In the genomic region with DNA sequence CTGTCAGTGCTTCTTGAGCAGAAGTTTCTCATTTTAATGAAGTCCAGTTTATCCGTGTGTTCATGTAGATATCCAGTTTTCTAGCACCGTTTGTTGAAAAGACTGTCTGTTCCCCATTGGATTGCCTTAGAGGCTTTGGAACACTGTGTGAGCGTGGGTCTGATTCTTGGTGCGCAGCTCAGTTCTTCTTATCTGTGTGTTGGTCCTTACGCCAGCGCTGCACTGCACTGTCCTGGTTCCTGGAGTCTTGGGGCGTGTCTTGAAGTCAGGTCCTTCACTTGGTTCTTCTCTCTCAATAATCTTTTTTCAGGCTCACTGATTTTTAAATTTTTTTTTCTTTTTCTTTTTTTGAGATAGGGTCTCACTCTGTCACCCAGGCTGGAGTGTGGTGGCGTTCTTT, we compare ENCODE assay signal across 16 cellular contexts. TPM values are rescaled to one million over a fixed set of nuclear protein-coding genes. Genes with fewer than 3 reads are reported as not detected.
A peak's percentile ranks its signal among the peaks of the same experiment; 100 is the strongest.
DNase-seq lines count a peak whose midpoint lies in the region; ATAC-seq, FAIRE-seq and TF ChIP-seq lines count a peak whose summit lies in the region.
"Had no signal": no experiment of that assay in that cellular context is flagged by ENCODE, and none has a peak within 500 bp of the region (broad histone marks: within the 10 kb centered on the region; RNA-seq: fewer than 3 reads in every experiment).

No MANE protein-coding gene starts in this region.

- H3K27ac ChIP-seq in astrocyte (ENCODE audit: low read depth, low read length) = no peak overlapping the region
- H3K27ac ChIP-seq in endodermal cell (ENCODE audit: low read depth, low read length) = no peak overlapping the region
- no peak overlapping the region for H3K27ac ChIP-seq in testis
- H3K27ac ChIP-seq in smooth muscle cell (ENCODE audit: low read depth) = no peak overlapping the region
- H3K27ac ChIP-seq: BLaER1 treated with 17β-estradiol and CSF1 and Interleukin-3, amounts not matched to agents 10 nM and 100 nM had no signal

- intact Hi-C loops in testis (cut with DNase I; ENCODE audit: low total_unique reads) = no loop called here

- H3K9ac ChIP-seq in astrocyte (ENCODE audit: low read length) = no peak overlapping the region
- H3K9ac ChIP-seq in endodermal cell (ENCODE audit: extremely low read depth, low read length, poor library complexity, severe bottlenecking) = no peak overlapping the region
- H3K9ac ChIP-seq in smooth muscle cell (ENCODE audit: low read depth) = no peak overlapping the region
- H3K9ac ChIP-seq: BLaER1 treated with 17β-estradiol and CSF1 and Interleukin-3, amounts not matched to agents 10 nM and 100 nM had no signal

- H3F3A ChIP-seq in smooth muscle cell (ENCODE audit: low read depth) = no peaks in the 10 kb centered on the region

- H3K36me3 Mint-ChIP-seq in activated T-cell treated with anti-CD3 and anti-CD28 coated beads, Interleukin-2, amount 50 U/mL, for 24 hours (ENCODE audit: low read depth) = peaks cover 63% of the 10 kb centered on the region
- peaks cover 3% of the 10 kb centered on the region for H3K36me3 Mint-ChIP-seq in activated T-cell treated with anti-CD3 and anti-CD28 coated beads, Interleukin-2, amount 50 U/mL, for 4 hours (ENCODE audit: insufficient read depth)
- H3K36me3 Mint-ChIP-seq in astrocyte (ENCODE audit: low read depth, unreplicated experiment) (peaks cover 4% of the 10 kb centered on the region), endodermal cell (ENCODE audit: low read depth) (peaks cover 30% of the 10 kb centered on the region)

- no peak for DNase-seq in activated T-cell treated with anti-CD3 and anti-CD28 coated beads, Interleukin-2, amount 50 U/mL, for 24 hours
- no peak for DNase-seq in activated T-cell treated with anti-CD3 and anti-CD28 coated beads, Interleukin-2, amount 50 U/mL, for 4 hours
- no peak for DNase-seq in astrocyte (ENCODE audit: low read depth)
- DNase-seq in endodermal cell = peak; percentile 35
- peak; percentile 72 for DNase-seq in testis
- no peak for DNase-seq in kidney tubule cell (ENCODE audit: low spot score)
- DNase-seq in T-helper 2 cell = no peak
- DNase-seq in smooth muscle cell (lab: John Stamatoyannopoulos, UW; ENCODE audit: unreplicated experiment) = no peak
- DNase-seq: Calu3; CD8-positive, alpha-beta T cell; DMS79 treated with DMSO at 0.1 percent for 48 hours; GF-D8; GOT3 had no signal

- H3K9me3 ChIP-seq in astrocyte (ENCODE audit: insufficient read depth, low read depth, low read length) = no peaks in the 10 kb centered on the region
- H3K9me3 ChIP-seq in endodermal cell (ENCODE audit: control insufficient read depth, low read length) = no peaks in the 10 kb centered on the region
- no peaks in the 10 kb centered on the region for H3K9me3 ChIP-seq in testis
- H3K9me3 ChIP-seq in smooth muscle cell (replicated peaks; ENCODE audit: low read depth) = no peaks in the 10 kb centered on the region
- H3K9me3 ChIP-seq: BLaER1 treated with 17β-estradiol and CSF1 and Interleukin-3, amounts not matched to agents 10 nM and 100 nM; HAP-1 had no signal

- H3K27ac Mint-ChIP-seq in activated T-cell treated with anti-CD3 and anti-CD28 coated beads, Interleukin-2, amount 50 U/mL, for 24 hours = peak overlapping the region; percentile 14
- H3K27ac Mint-ChIP-seq in astrocyte (ENCODE audit: unreplicated experiment) (no peak overlapping the region), endodermal cell (peak overlapping the region; percentile 21)
- H3K27ac Mint-ChIP-seq: B cell; CD8-positive, alpha-beta T cell had no signal

- peaks cover 36% of the 10 kb centered on the region for H3K4me1 Mint-ChIP-seq in activated T-cell treated with anti-CD3 and anti-CD28 coated beads, Interleukin-2, amount 50 U/mL, for 24 hours (ENCODE audit: low read depth)
- peaks cover 27% of the 10 kb centered on the region for H3K4me1 Mint-ChIP-seq in activated T-cell treated with anti-CD3 and anti-CD28 coated beads, Interleukin-2, amount 50 U/mL, for 4 hours (ENCODE audit: low read depth)
- H3K4me1 Mint-ChIP-seq in astrocyte (ENCODE audit: low read depth, unreplicated experiment) (peaks cover 7% of the 10 kb centered on the region), endodermal cell (no peaks in the 10 kb centered on the region)

- no peak for FAIRE-seq in astrocyte (lab: Jason Lieb, UNC)

- H3K4me3 ChIP-seq in astrocyte (ENCODE audit: insufficient read depth, low read depth, low read length) = no peak overlapping the region
- no peak overlapping the region for H3K4me3 ChIP-seq in endodermal cell (ENCODE audit: low read length)
- no peak overlapping the region for H3K4me3 ChIP-seq in testis
- H3K4me3 ChIP-seq in smooth muscle cell = no peak overlapping the region
- H3K4me3 ChIP-seq: BLaER1 treated with 17β-estradiol and CSF1 and Interleukin-3, amounts not matched to agents 10 nM and 100 nM; HAP-1 had no signal

- no peak for TF ChIP-seq POLR2A in testis (IDR thresholded peaks at IDR 0.05)

- no peaks in the 10 kb centered on the region for H3K4me1 ChIP-seq in astrocyte (ENCODE audit: insufficient read depth, low read length)
- no peaks in the 10 kb centered on the region for H3K4me1 ChIP-seq in endodermal cell (ENCODE audit: control insufficient read depth, insufficient read depth, low read length)
- H3K4me1 ChIP-seq in testis = no peaks in the 10 kb centered on the region
- H3K4me1 ChIP-seq in smooth muscle cell (ENCODE audit: low read depth) = no peaks in the 10 kb centered on the region
- H3K4me1 ChIP-seq: HAP-1 had no signal

- H4K20me1 ChIP-seq in astrocyte (ENCODE audit: insufficient read depth, low read length) (peaks cover 61% of the 10 kb centered on the region), smooth muscle cell (ENCODE audit: low read depth) (peaks cover 99% of the 10 kb centered on the region)

- 96 to 98% methylated on average over 7 to 8 of the region's 8 CpGs for WGBS in endodermal cell (ENCODE audit: insufficient coverage in 1 of 2, insufficient read length in 1 of 2), 2 experiments
- WGBS in testis, 2 donors = 59 to 86% methylated on average over 8 of the region's 8 CpGs
- WGBS in smooth muscle cell (ENCODE audit: low lambda C conversion rate) = 94% methylated on average over 8 of the region's 8 CpGs

- no peak for TF ChIP-seq CTCF in astrocyte (IDR thresholded peaks at IDR 0.05; ENCODE audit: insufficient read depth, low read depth, low read length)
- no peak for TF ChIP-seq CTCF in endodermal cell (conservative IDR thresholded peaks at IDR 0.05)
- TF ChIP-seq CTCF in testis (IDR thresholded peaks at IDR 0.05) = no peak
- no peak for TF ChIP-seq CTCF in smooth muscle cell (IDR thresholded peaks at IDR 0.05; ENCODE audit: borderline replicate concordance, insufficient read depth, poor library complexity, severe bottlenecking)

- no peak for ATAC-seq in activated T-cell treated with anti-CD3 and anti-CD28 coated beads, Interleukin-2, amount 50 U/mL, for 4 hours
- ATAC-seq: CD8-positive, alpha-beta T cell had no signal

- H3K9me3 Mint-ChIP-seq in activated T-cell treated with anti-CD3 and anti-CD28 coated beads, Interleukin-2, amount 50 U/mL, for 24 hours = no peaks in the 10 kb centered on the region
- H3K9me3 Mint-ChIP-seq in activated T-cell treated with anti-CD3 and anti-CD28 coated beads, Interleukin-2, amount 50 U/mL, for 4 hours = no peaks in the 10 kb centered on the region
- H3K9me3 Mint-ChIP-seq in astrocyte (ENCODE audit: unreplicated experiment) (no peaks in the 10 kb centered on the region), endodermal cell (no peaks in the 10 kb centered on the region)
- H3K9me3 Mint-ChIP-seq: CD8-positive, alpha-beta T cell had no signal

- H3K79me2 ChIP-seq in astrocyte (ENCODE audit: insufficient read depth, low read length) (peaks cover 89% of the 10 kb centered on the region), smooth muscle cell (ENCODE audit: low read depth) (peaks cover 84% of the 10 kb centered on the region)

- H3K27me3 Mint-ChIP-seq in activated T-cell treated with anti-CD3 and anti-CD28 coated beads, Interleukin-2, amount 50 U/mL, for 24 hours = no peaks in the 10 kb centered on the region
- no peaks in the 10 kb centered on the region for H3K27me3 Mint-ChIP-seq in activated T-cell treated with anti-CD3 and anti-CD28 coated beads, Interleukin-2, amount 50 U/mL, for 4 hours (ENCODE audit: low read depth)
- H3K27me3 Mint-ChIP-seq in astrocyte (ENCODE audit: low read depth, unreplicated experiment) (no peaks in the 10 kb centered on the region), endodermal cell (ENCODE audit: insufficient read depth) (no peaks in the 10 kb centered on the region)
- H3K27me3 Mint-ChIP-seq: B cell had no signal

- H3K36me3 ChIP-seq in astrocyte (ENCODE audit: insufficient read depth, low read length) (no peaks in the 10 kb centered on the region), endodermal cell (ENCODE audit: control insufficient read depth, insufficient read depth, low read length) (peaks cover 12% of the 10 kb centered on the region), testis (ENCODE audit: low read depth, missing control alignments) (no peaks in the 10 kb centered on the region), smooth muscle cell (ENCODE audit: low read depth) (no peaks in the 10 kb centered on the region)

- H3K4me3 Mint-ChIP-seq in activated T-cell treated with anti-CD3 and anti-CD28 coated beads, Interleukin-2, amount 50 U/mL, for 24 hours = no peak overlapping the region
- H3K4me3 Mint-ChIP-seq in activated T-cell treated with anti-CD3 and anti-CD28 coated beads, Interleukin-2, amount 50 U/mL, for 4 hours = no peak overlapping the region
- H3K4me3 Mint-ChIP-seq in astrocyte (ENCODE audit: unreplicated experiment) = peak overlapping the region; percentile 23
- H3K4me3 Mint-ChIP-seq in endodermal cell = no peak overlapping the region
- H3K4me3 Mint-ChIP-seq: B cell; CD8-positive, alpha-beta T cell had no signal

- H3K27me3 ChIP-seq in astrocyte (ENCODE audit: insufficient read depth, low read length) = no peaks in the 10 kb centered on the region
- H3K27me3 ChIP-seq in endodermal cell (ENCODE audit: control insufficient read depth, insufficient read depth, low read length, poor library complexity, severe bottlenecking) = no peaks in the 10 kb centered on the region
- H3K27me3 ChIP-seq in testis = no peaks in the 10 kb centered on the region
- no peaks in the 10 kb centered on the region for H3K27me3 ChIP-seq in smooth muscle cell (ENCODE audit: low read depth)
- H3K27me3 ChIP-seq: BLaER1 treated with 17β-estradiol and CSF1 and Interleukin-3, amounts not matched to agents 10 nM and 100 nM had no signal

- no peak overlapping the region for H3K4me2 ChIP-seq in astrocyte (ENCODE audit: low read length)
- H3K4me2 ChIP-seq in smooth muscle cell = no peak overlapping the region
- H3K4me2 ChIP-seq: BLaER1 treated with 17β-estradiol and CSF1 and Interleukin-3, amounts not matched to agents 10 nM and 100 nM had no signal

- H2AFZ ChIP-seq in astrocyte (ENCODE audit: low read depth, low read length) (no peak overlapping the region), smooth muscle cell (ENCODE audit: low read depth) (no peak overlapping the region)

RNA-seq across cellular contexts. Expression of gene EP400, which starts 25.5 kb away (rescaled TPM):
- total RNA-seq in activated T-cell treated with anti-CD3 and anti-CD28 coated beads, Interleukin-2, amount 50 U/mL, for 4 hours = 10 to 100 TPM; 53.3 to 57.2 (median 56.9) TPM
- total RNA-seq in astrocyte = 37.8 and 39.8 TPM in 2 replicates
- 10 to 100 TPM; 64.7 to 78.3 TPM for total RNA-seq in endodermal cell
- 42.4 TPM for polyA plus RNA-seq in endodermal cell (2013, experiment 1 of 2)
- 40.7 TPM for polyA plus RNA-seq in endodermal cell (2013, experiment 2 of 2)
- 10 to 100 TPM; 69.4 to 83.0 TPM for total RNA-seq in testis
- polyA plus RNA-seq in testis (ENCODE audit: insufficient read depth, low read depth, low replicate concordance) = 44.2 TPM
- 10.9 and 13.6 TPM in 2 replicates for total RNA-seq in smooth muscle cell
- 6.6 and 9.8 TPM in 2 replicates for polyA plus RNA-seq in smooth muscle cell

RNA-seq across cellular contexts. Expression of gene PUS1, which starts 46.2 kb away (rescaled TPM):
- 100 to 1,000 TPM; 132 to 157 (median 155) TPM for total RNA-seq in activated T-cell treated with anti-CD3 and anti-CD28 coated beads, Interleukin-2, amount 50 U/mL, for 4 hours
- 30.4 and 33.7 TPM in 2 replicates for total RNA-seq in astrocyte
- total RNA-seq in endodermal cell = 10 to 100 TPM; 37.3 to 56.7 TPM
- polyA plus RNA-seq in endodermal cell (2013, experiment 1 of 2) = 20.6 TPM
- polyA plus RNA-seq in endodermal cell (2013, experiment 2 of 2) = 15.2 TPM
- total RNA-seq in testis = 10 to 100 TPM; 25.2 to 26.0 TPM
- 16.9 TPM for polyA plus RNA-seq in testis (ENCODE audit: insufficient read depth, low read depth, low replicate concordance)
- 2.6 and 22.2 TPM in 2 replicates for total RNA-seq in smooth muscle cell
- 6.6 and 18.5 TPM in 2 replicates for polyA plus RNA-seq in smooth muscle cell

Comparison
In these comparisons a context has a peak if more than half of its experiments do, and no peak if none do; other contexts are left out.
1. DNase-seq: peak in endodermal cell (single experiment) and testis (single experiment); none in activated T-cell treated with anti-CD3 and anti-CD28 coated beads, Interleukin-2, amount 50 U/mL, for 24 hours (single experiment), activated T-cell treated with anti-CD3 and anti-CD28 coated beads, Interleukin-2, amount 50 U/mL, for 4 hours (single experiment), astrocyte (single experiment), kidney tubule cell (single experiment), T-helper 2 cell (0 of 5) and smooth muscle cell (single experiment).